Comparison of ENCODE assay signal across 8 cellular contexts in genomic region chr19:18379803-18380747, GRCh38. TPM values are rescaled to one million over a fixed set of nuclear protein-coding genes. Genes with fewer than 3 reads are reported as not detected.
A peak's percentile ranks its signal among the peaks of the same experiment; 100 is the strongest.
DNase-seq lines count a peak whose midpoint lies in the region; ATAC-seq and TF ChIP-seq lines count a peak whose summit lies in the region.

No MANE protein-coding gene starts in this region.

- H3K27ac ChIP-seq in neural progenitor cell, result no peak overlapping the region
- H3K27ac ChIP-seq in CD4-positive, alpha-beta memory T cell (ENCODE audit: low read depth, low read length), result no peak overlapping the region

- H3K27ac Mint-ChIP-seq in Caco-2 (ENCODE audit: unreplicated experiment), result peak overlapping the region; percentile 95
- no peak overlapping the region for H3K27ac Mint-ChIP-seq in neural progenitor cell
- no peak overlapping the region for H3K27ac Mint-ChIP-seq in CD4-positive, alpha-beta memory T cell

- H3K9me3 Mint-ChIP-seq in Caco-2 (ENCODE audit: unreplicated experiment) (no peaks in the 10 kb centered on the region), neural progenitor cell (no peaks in the 10 kb centered on the region)
- peaks cover 0 to 2% (median 0%) of the 10 kb centered on the region in 8 donors for H3K9me3 Mint-ChIP-seq in CD4-positive, alpha-beta memory T cell

- intact Hi-C loops in Caco-2 (cut with micrococcal nuclease; ENCODE audit: unreplicated experiment), result no loop called here
- intact Hi-C loops in CD4-positive, alpha-beta memory T cell (cut with micrococcal nuclease), result no loop called here

- H3K27me3 Mint-ChIP-seq in Caco-2 (ENCODE audit: insufficient read depth, unreplicated experiment) (no peaks in the 10 kb centered on the region), neural progenitor cell (ENCODE audit: insufficient read depth, low read depth) (peaks cover 6% of the 10 kb centered on the region)
- H3K27me3 Mint-ChIP-seq in CD4-positive, alpha-beta memory T cell, result peaks cover 7 to 13% of the 10 kb centered on the region in 2 donors

- no peak overlapping the region for H3K4me2 ChIP-seq in neural progenitor cell

- POLR2A ChIA-PET in Caco-2 (lab: Charles Lee), result interaction anchor here (0.9 to 1.5 kb wide), 7 partner anchors 10 to 98 kb away, joined by 3 to 13 read pairs (median 4); partner anchors contain the start of genes JUND and LSM4
- POLR2A ChIA-PET in CD4-positive, alpha-beta memory T cell (lab: Charles Lee; ENCODE audit: partially characterized antibody), result no interaction called here

- peaks cover 6% of the 10 kb centered on the region for H3F3A ChIP-seq in neural progenitor cell (ENCODE audit: low read depth)

- H3K36me3 Mint-ChIP-seq in Caco-2 (ENCODE audit: insufficient read depth, unreplicated experiment), result peaks cover 16% of the 10 kb centered on the region
- H3K36me3 Mint-ChIP-seq in neural progenitor cell, result no peaks in the 10 kb centered on the region
- no peaks in the 10 kb centered on the region for H3K36me3 Mint-ChIP-seq in CD4-positive, alpha-beta memory T cell

- BruUV-seq in Caco-2 (replicated peaks; lab: Mats Ljungman, UMichigan), result TSS peak; percentile 70

- H3K27me3 ChIP-seq in Caco-2 (replicated peaks; ENCODE audit: control insufficient read depth, insufficient read depth, low read length) (no peaks in the 10 kb centered on the region), neural progenitor cell (no peaks in the 10 kb centered on the region)
- H3K27me3 ChIP-seq in CD4-positive, alpha-beta memory T cell (ENCODE audit: insufficient read depth, low read length), result no peaks in the 10 kb centered on the region

- peak overlapping the region; percentile 10 for H3K9ac ChIP-seq in neural progenitor cell

- no peaks in the 10 kb centered on the region for H3K79me2 ChIP-seq in neural progenitor cell (ENCODE audit: low read depth)

- H3K4me1 ChIP-seq in Caco-2, result peaks cover 80% of the 10 kb centered on the region
- no peaks in the 10 kb centered on the region for H3K4me1 ChIP-seq in neural progenitor cell
- no peaks in the 10 kb centered on the region for H3K4me1 ChIP-seq in CD4-positive, alpha-beta memory T cell (ENCODE audit: insufficient read depth, low read length)

- peak; percentile 90 to 93 for DNase-seq in Caco-2
- peak; percentile 82 for DNase-seq in NCI-H510A treated with DMSO at 0.1 percent for 48 hours (lab: John Stamatoyannopoulos, UW)
- peak; percentile 51 for DNase-seq in epithelial cell of esophagus (ENCODE audit: low read depth)
- DNase-seq in neural progenitor cell (ENCODE audit: low spot score), result no peak
- DNase-seq in CD4-positive, alpha-beta memory T cell, result no peak
- no peak for DNase-seq in activated CD8-positive, alpha-beta memory T cell treated with anti-CD3 and anti-CD28 coated beads, Interleukin-2, amount 50 U/mL, for 4 hours

- H3K4me3 ChIP-seq in Caco-2 (ENCODE audit: low read depth, low read length), result no peak overlapping the region
- no peak overlapping the region for H3K4me3 ChIP-seq in epithelial cell of esophagus (ENCODE audit: low read length)
- no peak overlapping the region for H3K4me3 ChIP-seq in neural progenitor cell
- no peak overlapping the region for H3K4me3 ChIP-seq in CD4-positive, alpha-beta memory T cell (ENCODE audit: low read length in 2 of 2)

- peak overlapping the region; percentile 34 for H2AFZ ChIP-seq in neural progenitor cell (replicated peaks)

- TF ChIP-seq CTCF in Caco-2 (IDR thresholded peaks at IDR 0.05; ENCODE audit: insufficient read depth in 1 of 2, low read depth in 1 of 2, low read length in 1 of 2, severe bottlenecking in 1 of 2, unreplicated experiment in 1 of 2), result no peak
- no peak for TF ChIP-seq CTCF in epithelial cell of esophagus (IDR thresholded peaks at IDR 0.05; ENCODE audit: insufficient read depth, low read depth, low read length, missing control alignments)
- no peak for TF ChIP-seq CTCF in neural progenitor cell (IDR thresholded peaks at IDR 0.05)

- peaks cover 7% of the 10 kb centered on the region for H3K4me1 Mint-ChIP-seq in Caco-2 (ENCODE audit: low read depth, unreplicated experiment)
- peaks cover 27% of the 10 kb centered on the region for H3K4me1 Mint-ChIP-seq in neural progenitor cell
- no peaks in the 10 kb centered on the region for H3K4me1 Mint-ChIP-seq in CD4-positive, alpha-beta memory T cell

- CTCF ChIA-PET in Caco-2 (lab: Charles Lee), result interaction anchor here (0.6 to 1.0 kb wide), 4 partner anchors 22 to 98 kb away, joined by 3 to 7 read pairs (median 4); partner anchors contain the start of gene JUND
- CTCF ChIA-PET in CD4-positive, alpha-beta memory T cell (lab: Charles Lee; ENCODE audit: partially characterized antibody), result interaction anchor here (1.0 to 1.2 kb wide), 2 partner anchors 8 to 9 kb away, joined by 3 to 4 read pairs; no protein-coding TSS in a partner anchor

- H3K36me3 ChIP-seq in Caco-2 (ENCODE audit: control insufficient read depth, insufficient read depth, low read length) (no peaks in the 10 kb centered on the region), neural progenitor cell (no peaks in the 10 kb centered on the region)
- H3K36me3 ChIP-seq in CD4-positive, alpha-beta memory T cell (ENCODE audit: insufficient read depth, low read length), result no peaks in the 10 kb centered on the region

- H3K4me3 Mint-ChIP-seq in Caco-2 (ENCODE audit: unreplicated experiment), result peak overlapping the region; percentile 8
- H3K4me3 Mint-ChIP-seq in neural progenitor cell, result no peak overlapping the region
- no peak overlapping the region for H3K4me3 Mint-ChIP-seq in CD4-positive, alpha-beta memory T cell

- no peaks in the 10 kb centered on the region for H4K20me1 ChIP-seq in neural progenitor cell (ENCODE audit: low read depth)

- no peak for ATAC-seq in GM19324 (IDR thresholded peaks at IDR 0.05; ENCODE audit: low FRiP score, unreplicated experiment)
- ATAC-seq in HG03469 (IDR thresholded peaks at IDR 0.05; ENCODE audit: unreplicated experiment), result no peak

- H3K9me3 ChIP-seq in Caco-2 (no peaks in the 10 kb centered on the region), neural progenitor cell (ENCODE audit: low read depth) (no peaks in the 10 kb centered on the region)
- H3K9me3 ChIP-seq in CD4-positive, alpha-beta memory T cell (ENCODE audit: control insufficient read depth in 1 of 2, low read length in 2 of 2), result no peaks in the 10 kb centered on the region

RNA-seq across cellular contexts. Expression of gene GDF15, which starts 5.9 kb away (rescaled TPM):
- total RNA-seq in Caco-2 (2022) (55.3 and 56.1 TPM in 2 replicates), neural progenitor cell (ENCODE audit: low replicate concordance) (0.19 and 2.5 TPM in 2 replicates)
- total RNA-seq in CD4-positive, alpha-beta memory T cell, result 1 to 10 TPM; 1.2 TPM
- polyA plus RNA-seq in CD4-positive, alpha-beta memory T cell, result not detected

RNA-seq across cellular contexts. Expression of gene LRRC25, which starts 17.3 kb away (rescaled TPM):
- total RNA-seq in Caco-2 (2022) (not detected in 2 replicates), neural progenitor cell (ENCODE audit: low replicate concordance) (0.03 TPM in 1 of 2 replicates, not detected in the other)
- total RNA-seq in CD4-positive, alpha-beta memory T cell, result under 1 TPM; 0.73 to 0.91 TPM
- under 1 TPM in 1 of 2 donors, not detected in 1; 0.07 TPM for polyA plus RNA-seq in CD4-positive, alpha-beta memory T cell

RNA-seq across cellular contexts. Expression of gene SSBP4, which starts 39.1 kb away (rescaled TPM):
- 46.2 and 49.4 TPM in 2 replicates for total RNA-seq in Caco-2 (2022)
- 21.1 and 50.5 TPM in 2 replicates for total RNA-seq in neural progenitor cell (ENCODE audit: low replicate concordance)
- total RNA-seq in CD4-positive, alpha-beta memory T cell, result 10 to 100 TPM; 71.3 to 73.4 TPM
- 100 to 1,000 TPM in 1 of 2 donors, 10 to 100 TPM in 1; 81.5 to 108 TPM for polyA plus RNA-seq in CD4-positive, alpha-beta memory T cell

RNA-seq across cellular contexts. Expression of gene PGPEP1, which starts 39.7 kb away (rescaled TPM):
- 25.6 and 26.0 TPM in 2 replicates for total RNA-seq in Caco-2 (2022)
- 2.1 and 5.7 TPM in 2 replicates for total RNA-seq in neural progenitor cell (ENCODE audit: low replicate concordance)
- total RNA-seq in CD4-positive, alpha-beta memory T cell, result 10 to 100 TPM; 46.2 to 49.2 TPM
- 1 to 10 TPM; 6.8 to 8.0 TPM for polyA plus RNA-seq in CD4-positive, alpha-beta memory T cell

RNA-seq across cellular contexts. Expression of gene LSM4, which starts 57.2 kb away (rescaled TPM):
- total RNA-seq in Caco-2 (2022) (184 and 186 TPM in 2 replicates), neural progenitor cell (ENCODE audit: low replicate concordance) (440 and 768 TPM in 2 replicates)
- 10 to 100 TPM; 64.2 to 65.0 TPM for total RNA-seq in CD4-positive, alpha-beta memory T cell
- polyA plus RNA-seq in CD4-positive, alpha-beta memory T cell, result 100 to 1,000 TPM; 121 to 164 TPM

Comparison
In these comparisons a context has a peak if more than half of its experiments do, and no peak if none do; other contexts are left out.
1. DNase-seq: peak in Caco-2 (2 of 2), NCI-H510A treated with DMSO at 0.1 percent for 48 hours (single experiment) and epithelial cell of esophagus (single experiment); none in neural progenitor cell (single experiment), CD4-positive, alpha-beta memory T cell (0 of 5) and activated CD8-positive, alpha-beta memory T cell treated with anti-CD3 and anti-CD28 coated beads, Interleukin-2, amount 50 U/mL, for 4 hours (single experiment).
2. RNA of gene GDF15, which starts 5.9 kb away (total RNA-seq): 55.3 to 56.1 TPM in Caco-2; 1.2 TPM in CD4-positive, alpha-beta memory T cell and 0.19 to 2.5 TPM in neural progenitor cell; every median in the first group is over 10 times any median in the second.